11 cellular contexts compared by ENCODE assay signal in genomic region chr15:62545392-62546227, GRCh38.
DNase-seq lines count a peak whose midpoint lies in the region; ATAC-seq and TF ChIP-seq lines count a peak whose summit lies in the region.
"Had no signal": no experiment of that assay in that cellular context is flagged by ENCODE, and none has a peak within 500 bp of the region (broad histone marks: within the 10 kb centered on the region; RNA-seq: fewer than 3 reads in every experiment).

No MANE protein-coding gene starts in this region.

- H3K36me3 ChIP-seq in adrenal gland (replicated peaks in 1 of 2): no peaks in the 10 kb centered on the region
- H3K36me3 ChIP-seq in gastroesophageal sphincter: no peaks in the 10 kb centered on the region

- peaks cover 0 to 8% of the 10 kb centered on the region in 2 donors for H3K4me1 ChIP-seq in adrenal gland (replicated peaks in 1 of 2)
- peaks cover 3 to 34% (median 18%) of the 10 kb centered on the region in 3 donors for H3K4me1 ChIP-seq in gastroesophageal sphincter

- intact Hi-C loops in adrenal gland (cut with DNase I): no loop called here

- DNase-seq in adrenal gland (peak in 5 of 7 donors; percentile 19 to 65 (median 22)), pons (ENCODE audit: low spot score) (peak; percentile 78), COR-L47 (lab: John Stamatoyannopoulos, UW) (no peak), NCI-H1092 treated with DMSO at 0.1 percent for 48 hours (lab: John Stamatoyannopoulos, UW) (no peak)
- DNase-seq in stimulated activated CD4-positive, alpha-beta T cell treated with anti-CD3 and anti-CD28 coated beads, Interleukin-4, amount 100 ng/mL, for 1 hour: no peak
- DNase-seq: activated naive CD8-positive, alpha-beta T cell treated with anti-CD3 and anti-CD28 coated beads, Interleukin-2, amount 10 ng/mL, durations not matched to agents 7 days and 5 days; NCI-H2107; stimulated activated CD4-positive, alpha-beta T cell treated with anti-CD3 and anti-CD28 coated beads, Interleukin-2, amount 100 ng/mL, for 48 hours had no signal

- TF ChIP-seq EP300 in gastroesophageal sphincter (IDR thresholded peaks at IDR 0.05): no peak

- no peaks in the 10 kb centered on the region for H3K27me3 ChIP-seq in adrenal gland
- no peaks in the 10 kb centered on the region for H3K27me3 ChIP-seq in gastroesophageal sphincter

- no peak for TF ChIP-seq POLR2A in adrenal gland (IDR thresholded peaks at IDR 0.05)
- TF ChIP-seq POLR2A in gastroesophageal sphincter (IDR thresholded peaks at IDR 0.05): no peak

- no peak for TF ChIP-seq CTCF in C4-2B (conservative IDR thresholded peaks at IDR 0.05)
- no peak for TF ChIP-seq CTCF in adrenal gland (IDR thresholded peaks at IDR 0.05)
- no peak for TF ChIP-seq CTCF in gastroesophageal sphincter (IDR thresholded peaks at IDR 0.05)

- no peak overlapping the region for H3K4me3 ChIP-seq in adrenal gland
- no peak overlapping the region for H3K4me3 ChIP-seq in gastroesophageal sphincter

- H3K9me3 ChIP-seq in adrenal gland (replicated peaks in 1 of 3) (no peaks in the 10 kb centered on the region), gastroesophageal sphincter (no peaks in the 10 kb centered on the region)

- WGBS in adrenal gland, 4 donors: 57 to 70% (median 64%) methylated on average over 4 of the region's 4 CpGs
- 30 to 49% methylated on average over 4 of the region's 4 CpGs for WGBS in gastroesophageal sphincter (ENCODE audit: low coverage in 1 of 2), 2 donors

- ATAC-seq in gastroesophageal sphincter (peak; percentile 84), HG03196 (IDR thresholded peaks at IDR 0.05; ENCODE audit: unreplicated experiment) (no peak)

- peak overlapping the region; percentile 81 for H3K27ac ChIP-seq in C4-2B
- H3K27ac ChIP-seq in adrenal gland: peak overlapping the region in 2 of 5 donors; percentile 15 to 72
- H3K27ac ChIP-seq in gastroesophageal sphincter: peak overlapping the region in 3 of 4 donors; percentile 56 to 63 (median 63)

Comparison
In these comparisons a context has a peak if more than half of its experiments do, and no peak if none do; other contexts are left out.
1. DNase-seq: peak in adrenal gland (5 of 7) and pons (single experiment); none in stimulated activated CD4-positive, alpha-beta T cell treated with anti-CD3 and anti-CD28 coated beads, Interleukin-4, amount 100 ng/mL, for 1 hour (single experiment), COR-L47 (single experiment) and NCI-H1092 treated with DMSO at 0.1 percent for 48 hours (single experiment).